Comparison of ENCODE assay signal across 8 cellular contexts in genomic region chr22:17370036-17370765, GRCh38. TPM values are rescaled to one million over a fixed set of nuclear protein-coding genes. Genes with fewer than 3 reads are reported as not detected.
DNase-seq lines count a peak whose midpoint lies in the region; ATAC-seq, FAIRE-seq and TF ChIP-seq lines count a peak whose summit lies in the region.

No MANE protein-coding gene starts in this region.

- no peaks in the 10 kb centered on the region for H3K36me3 ChIP-seq in DND-41 (ENCODE audit: insufficient read depth, low read length)
- no peaks in the 10 kb centered on the region for H3K36me3 ChIP-seq in OCI-LY7 (ENCODE audit: insufficient read depth, low read length)
- H3K36me3 ChIP-seq in pancreas, result no peaks in the 10 kb centered on the region

- H3K79me2 ChIP-seq in DND-41 (ENCODE audit: insufficient read depth, low read length), result no peaks in the 10 kb centered on the region
- no peaks in the 10 kb centered on the region for H3K79me2 ChIP-seq in OCI-LY7 (ENCODE audit: insufficient read depth, low read depth, low read length)

- DNase-seq in DND-41, result no peak
- DNase-seq in OCI-LY7 (ENCODE audit: low spot score), result no peak
- peak in 30 of 42 donors; percentile 13 to 66 (median 41) for DNase-seq in head of caudate nucleus
- peak in 5 of 6 donors; percentile 17 to 67 (median 34) for DNase-seq in pancreas

- H3K9me3 ChIP-seq in DND-41 (ENCODE audit: insufficient read depth, low read length, severe bottlenecking), result no peaks in the 10 kb centered on the region
- H3K9me3 ChIP-seq in OCI-LY7 (ENCODE audit: low read length), result no peaks in the 10 kb centered on the region
- H3K9me3 ChIP-seq in pancreas, result no peaks in the 10 kb centered on the region

- H3K4me2 ChIP-seq in DND-41 (ENCODE audit: insufficient read depth, low read length) (peak overlapping the region; percentile 78), OCI-LY7 (ENCODE audit: low read length) (peak overlapping the region; percentile 84)

- H4K20me1 ChIP-seq in DND-41 (ENCODE audit: insufficient read depth, low read length), result no peaks in the 10 kb centered on the region
- H4K20me1 ChIP-seq in OCI-LY7 (ENCODE audit: insufficient read depth, low read length), result no peaks in the 10 kb centered on the region

- FAIRE-seq in pancreas (lab: Jason Lieb, UNC), result no peak

- H3K27me3 ChIP-seq in DND-41 (ENCODE audit: insufficient read depth, low read length, poor library complexity), result peaks cover 36% of the 10 kb centered on the region
- H3K27me3 ChIP-seq in pancreas, result peaks cover 0 to 6% (median 0%) of the 10 kb centered on the region in 4 donors

- BruUV-seq in OCI-LY7 (replicated peaks; lab: Mats Ljungman, UMichigan), result no TSS peak

- 1% methylated on average over 40 to 87 of the region's 87 CpGs for WGBS in pancreas, 2 donors

- no peaks in the 10 kb centered on the region for H3K9me2 ChIP-seq in OCI-LY7 (ENCODE audit: insufficient read depth, low read length)

- H3K27ac ChIP-seq in DND-41 (ENCODE audit: low read length) (no peak overlapping the region), OCI-LY7 (ENCODE audit: low read depth, low read length, poor library complexity, severe bottlenecking) (no peak overlapping the region), pancreas (peak overlapping the region in 1 of 4 donors; percentile 64)

- H3K4me1 ChIP-seq in DND-41 (ENCODE audit: insufficient read depth, low read length), result peaks cover 19% of the 10 kb centered on the region
- peaks cover 14% of the 10 kb centered on the region for H3K4me1 ChIP-seq in OCI-LY7 (ENCODE audit: insufficient read depth, low read length, poor library complexity, severe bottlenecking)
- peaks cover 0 to 7% (median 0%) of the 10 kb centered on the region in 3 donors for H3K4me1 ChIP-seq in pancreas

- POLR2A ChIA-PET in OCI-LY7 (lab: Charles Lee), result no interaction called here

- H3K9ac ChIP-seq in DND-41 (ENCODE audit: low read depth, low read length), result peak overlapping the region; percentile 48; the same call in 1 of the 2 replicates

- H3K4me3 ChIP-seq in DND-41 (ENCODE audit: low read depth in 1 of 2, low read length in 2 of 2), result peak overlapping the region in 1 of 2 experiments; percentile 58; a peak in 1 of 4 replicates
- H3K4me3 ChIP-seq in OCI-LY7 (ENCODE audit: low read depth, low read length, poor library complexity, severe bottlenecking), result peak overlapping the region; percentile 66
- peak overlapping the region; percentile 47 to 67 (median 56) for H3K4me3 ChIP-seq in pancreas

- no peak for ATAC-seq in DND-41 (ENCODE audit: insufficient read depth, low read depth)
- peak in 3 of 4 donors; percentile 19 to 37 (median 27) for ATAC-seq in pancreas
- no peak for ATAC-seq in HG03460 (IDR thresholded peaks at IDR 0.05; ENCODE audit: unreplicated experiment)
- no peak for ATAC-seq in GM19328 (IDR thresholded peaks at IDR 0.05; ENCODE audit: unreplicated experiment)
- no peak for ATAC-seq in HG02981 (IDR thresholded peaks at IDR 0.05; ENCODE audit: unreplicated experiment)
- ATAC-seq in GM18517 (IDR thresholded peaks at IDR 0.05; ENCODE audit: unreplicated experiment), result no peak

- TF ChIP-seq CTCF in DND-41 (IDR thresholded peaks at IDR 0.05; ENCODE audit: borderline replicate concordance, extremely low read depth, low read length, poor library complexity, severe bottlenecking) (no peak), OCI-LY7 (conservative IDR thresholded peaks at IDR 0.05; ENCODE audit: low read length) (no peak), pancreas (IDR thresholded peaks at IDR 0.05) (no peak)

- intact Hi-C loops in OCI-LY7 (cut with micrococcal nuclease; ENCODE audit: unreplicated experiment), result no loop called here
- intact Hi-C loops in head of caudate nucleus (cut with DNase I), result no loop called here
- intact Hi-C loops in pancreas (cut with DNase I), result no loop called here

- CTCF ChIA-PET in OCI-LY7 (lab: Charles Lee; ENCODE audit: unreplicated experiment), result no interaction called here

- H2AFZ ChIP-seq in DND-41 (ENCODE audit: low read depth, low read length) (no peak overlapping the region), OCI-LY7 (ENCODE audit: low read length) (no peak overlapping the region)

RNA-seq across cellular contexts. Expression of gene CECR2, which starts 0.9 kb away (rescaled TPM):
- total RNA-seq in OCI-LY7 (2014; rRNA removed; shearing (Covaris generic)), result 0.09 TPM in 1 of 2 replicates, not detected in the other
- 0.53 and 0.63 TPM in 2 replicates for total RNA-seq in OCI-LY7 (2022)
- total RNA-seq in pancreas, result 1 to 10 TPM; 1.2 to 4.4 (median 3.2) TPM
- polyA plus RNA-seq in pancreas, result 1 to 10 TPM in 1 of 2 donors, under 1 TPM in 1; 0.89 to 2.6 TPM

Comparison
In these comparisons a context has a peak if more than half of its experiments do, and no peak if none do; other contexts are left out.
1. ATAC-seq: peak in pancreas (3 of 4); none in DND-41 (single experiment), HG03460 (single experiment), GM19328 (single experiment), HG02981 (single experiment) and GM18517 (single experiment).
2. DNase-seq: peak in head of caudate nucleus (30 of 42) and pancreas (5 of 6); none in DND-41 (single experiment) and OCI-LY7 (single experiment).